Comparison of ENCODE assay signal across 9 cellular contexts in genomic region chr11:61701298-61701993, GRCh38. TPM values are rescaled to one million over a fixed set of nuclear protein-coding genes. Genes with fewer than 3 reads are reported as not detected.
A peak's percentile ranks its signal among the peaks of the same experiment; 100 is the strongest.
DNase-seq lines count a peak whose midpoint lies in the region; ATAC-seq and TF ChIP-seq lines count a peak whose summit lies in the region.
"Had no signal": no experiment of that assay in that cellular context is flagged by ENCODE, and none has a peak within 500 bp of the region (broad histone marks: within the 10 kb centered on the region; RNA-seq: fewer than 3 reads in every experiment).

No MANE protein-coding gene starts in this region.

- H3K36me3 ChIP-seq in neural progenitor cell: no peaks in the 10 kb centered on the region
- H3K36me3 ChIP-seq: SJSA1 had no signal

- peaks cover 71% of the 10 kb centered on the region for H3K36me3 Mint-ChIP-seq in dendritic cell treated with granulocyte-macrophage colony-stimulating factor and Interleukin-4, amounts not matched to agents 40 ng/mL and 50 ng/mL, for 4 days (ENCODE audit: low read depth)
- no peaks in the 10 kb centered on the region for H3K36me3 Mint-ChIP-seq in neural progenitor cell

- peak; percentile 56 for TF ChIP-seq CTCF in neural progenitor cell (IDR thresholded peaks at IDR 0.05)

- H3K27me3 Mint-ChIP-seq in dendritic cell treated with granulocyte-macrophage colony-stimulating factor and Interleukin-4, amounts not matched to agents 40 ng/mL and 50 ng/mL, for 4 days: no peaks in the 10 kb centered on the region
- H3K27me3 Mint-ChIP-seq in neural progenitor cell (ENCODE audit: insufficient read depth, low read depth): peaks cover 3% of the 10 kb centered on the region

- no peak overlapping the region for H3K9ac ChIP-seq in neural progenitor cell

- peaks cover 96% of the 10 kb centered on the region for H3K4me1 Mint-ChIP-seq in dendritic cell treated with granulocyte-macrophage colony-stimulating factor and Interleukin-4, amounts not matched to agents 40 ng/mL and 50 ng/mL, for 4 days (ENCODE audit: low read depth)
- peaks cover 11% of the 10 kb centered on the region for H3K4me1 Mint-ChIP-seq in neural progenitor cell

- peaks cover 7% of the 10 kb centered on the region for H3K4me1 ChIP-seq in neural progenitor cell

- no peak overlapping the region for H3K27ac ChIP-seq in neural progenitor cell
- H3K27ac ChIP-seq: SJSA1 had no signal

- no peaks in the 10 kb centered on the region for H3F3A ChIP-seq in neural progenitor cell (ENCODE audit: low read depth)

- peak overlapping the region; percentile 45 for H3K4me3 Mint-ChIP-seq in dendritic cell treated with granulocyte-macrophage colony-stimulating factor and Interleukin-4, amounts not matched to agents 40 ng/mL and 50 ng/mL, for 4 days
- H3K4me3 Mint-ChIP-seq in neural progenitor cell: no peak overlapping the region

- no peaks in the 10 kb centered on the region for H3K9me3 Mint-ChIP-seq in dendritic cell treated with granulocyte-macrophage colony-stimulating factor and Interleukin-4, amounts not matched to agents 40 ng/mL and 50 ng/mL, for 4 days
- no peaks in the 10 kb centered on the region for H3K9me3 Mint-ChIP-seq in neural progenitor cell

- intact Hi-C loops in dendritic cell treated with granulocyte-macrophage colony-stimulating factor and Interleukin-4, amounts not matched to agents 40 ng/mL and 50 ng/mL, for 4 days (cut with micrococcal nuclease): no loop called here

- H3K27ac Mint-ChIP-seq in dendritic cell treated with granulocyte-macrophage colony-stimulating factor and Interleukin-4, amounts not matched to agents 40 ng/mL and 50 ng/mL, for 4 days: peak overlapping the region; percentile 94
- no peak overlapping the region for H3K27ac Mint-ChIP-seq in neural progenitor cell

- peak overlapping the region; percentile 40 for H2AFZ ChIP-seq in neural progenitor cell (replicated peaks)

- no peak overlapping the region for H3K4me3 ChIP-seq in neural progenitor cell
- H3K4me3 ChIP-seq: SJSA1 had no signal

- H3K4me2 ChIP-seq in neural progenitor cell: no peak overlapping the region

- no peaks in the 10 kb centered on the region for H3K79me2 ChIP-seq in neural progenitor cell (ENCODE audit: low read depth)

- DNase-seq in GF-D8 (lab: John Stamatoyannopoulos, UW) (peak; percentile 61), NCI-H2227 treated with DMSO at 0.1 percent for 48 hours (lab: John Stamatoyannopoulos, UW) (peak; percentile 15), neural progenitor cell (ENCODE audit: low spot score) (peak; percentile 72), NCI-H1105 treated with DMSO at 0.1 percent for 48 hours (lab: John Stamatoyannopoulos, UW) (no peak), putamen (ENCODE audit: low spot score) (no peak), NK-92 (lab: John Stamatoyannopoulos, UW; ENCODE audit: unreplicated experiment) (no peak)

- H4K20me1 ChIP-seq in neural progenitor cell (ENCODE audit: low read depth): no peaks in the 10 kb centered on the region

- no peaks in the 10 kb centered on the region for H3K27me3 ChIP-seq in neural progenitor cell
- H3K27me3 ChIP-seq: SJSA1 had no signal

- ATAC-seq in GM19467 (IDR thresholded peaks at IDR 0.05; ENCODE audit: unreplicated experiment): no peak

- no peaks in the 10 kb centered on the region for H3K9me3 ChIP-seq in neural progenitor cell (ENCODE audit: low read depth)
- H3K9me3 ChIP-seq: SJSA1 had no signal

RNA-seq across cellular contexts. Expression of gene DAGLA, which starts 21.3 kb away (rescaled TPM):
- total RNA-seq in neural progenitor cell (ENCODE audit: low replicate concordance): 1.1 and 4.6 TPM in 2 replicates

RNA-seq across cellular contexts. Expression of gene MYRF, which starts 51.0 kb away (rescaled TPM):
- total RNA-seq in neural progenitor cell (ENCODE audit: low replicate concordance): 1.9 and 5.8 TPM in 2 replicates

Comparison
In these comparisons a context has a peak if more than half of its experiments do, and no peak if none do; other contexts are left out.
1. DNase-seq: peak in GF-D8 (single experiment), NCI-H2227 treated with DMSO at 0.1 percent for 48 hours (single experiment) and neural progenitor cell (single experiment); none in NCI-H1105 treated with DMSO at 0.1 percent for 48 hours (single experiment), putamen (single experiment) and NK-92 (single experiment).